8 cellular contexts compared by ENCODE assay signal in the genomic region with DNA sequence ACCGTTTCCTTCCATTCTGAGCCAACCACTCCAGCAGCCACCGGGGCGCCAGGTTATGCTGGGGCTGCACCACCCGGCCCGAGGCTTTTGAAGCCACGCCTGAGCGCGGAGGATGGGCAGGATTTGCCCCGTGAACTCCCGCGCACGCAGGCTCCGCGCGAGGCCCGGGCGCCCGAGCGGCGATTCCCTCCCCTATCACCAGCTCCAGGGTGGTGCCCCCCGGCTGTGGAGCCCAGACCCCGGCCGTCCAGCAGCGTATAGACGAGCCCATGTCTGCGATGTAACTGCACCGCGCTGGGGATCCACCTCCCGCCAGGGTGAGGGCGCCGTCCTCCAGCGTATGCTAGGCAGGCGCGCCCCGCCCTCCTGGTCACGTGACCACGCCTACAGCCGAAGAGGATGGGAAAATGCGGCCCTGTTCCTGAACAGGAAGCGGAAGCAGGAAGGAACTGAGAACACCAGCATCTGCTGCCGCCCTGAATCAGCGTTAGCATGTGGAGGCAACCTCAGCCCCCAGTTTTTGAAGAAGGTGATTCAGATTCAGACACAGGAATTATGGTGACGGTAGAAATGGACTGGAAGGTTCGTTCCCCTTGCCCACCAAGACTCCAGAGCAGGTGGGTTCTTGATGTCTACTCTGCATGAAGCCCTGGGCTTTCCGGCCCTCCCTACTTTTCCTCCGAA. TPM values are rescaled to one million over a fixed set of nuclear protein-coding genes. Genes with fewer than 3 reads are reported as not detected.
DNase-seq lines count a peak whose midpoint lies in the region; ATAC-seq and TF ChIP-seq lines count a peak whose summit lies in the region.

No MANE protein-coding gene starts in this region.

- TF ChIP-seq RAD21 in neural cell (conservative IDR thresholded peaks at IDR 0.05), result no peak

- H3K27me3 ChIP-seq in neural cell (ENCODE audit: insufficient read depth, low read depth, low read length) (no peaks in the 10 kb centered on the region), stomach (no peaks in the 10 kb centered on the region)

- CTCF ChIA-PET in RWPE1 (lab: Yijun Ruan, JAX), result interaction anchor here (0.6 to 1.3 kb wide), 4 partner anchors 13 to 390 kb away, joined by 3 to 4 read pairs (median 3); no protein-coding TSS in a partner anchor

- H3K4me1 ChIP-seq in stomach, result peaks cover 0 to 19% (median 16%) of the 10 kb centered on the region in 4 donors

- TF ChIP-seq EP300 in neural cell (conservative IDR thresholded peaks at IDR 0.05; ENCODE audit: poor library complexity, severe bottlenecking) (no peak), stomach (IDR thresholded peaks at IDR 0.05) (no peak)

- H3K27ac ChIP-seq in KOPT-K1 (ENCODE audit: low read depth, low read length, poor library complexity, severe bottlenecking) (peak overlapping the region; percentile 76), RWPE1 (peak overlapping the region; percentile 85), neural cell (ENCODE audit: low read length) (no peak overlapping the region), stomach (peak overlapping the region; percentile 50 to 90 (median 85))

- TF ChIP-seq CTCF in RWPE1 (conservative IDR thresholded peaks at IDR 0.05; ENCODE audit: low read depth) (peak; percentile 58), neural cell (IDR thresholded peaks at IDR 0.05; ENCODE audit: poor library complexity, severe bottlenecking) (no peak), stomach (IDR thresholded peaks at IDR 0.05) (peak in 2 of 7 experiments; percentile 16 to 21)

- H3K4me2 ChIP-seq in neural cell (ENCODE audit: low read length), result no peak overlapping the region

- POLR2A ChIA-PET in RWPE1 (lab: Yijun Ruan, JAX; ENCODE audit: low non-redundant PET), result no interaction called here

- no peaks in the 10 kb centered on the region for H3K79me2 ChIP-seq in neural cell (replicated peaks; ENCODE audit: insufficient read depth, low read length)

- no peaks in the 10 kb centered on the region for H3K9me2 ChIP-seq in neural cell (ENCODE audit: insufficient read depth, low read length)

- H2AFZ ChIP-seq in neural cell (ENCODE audit: low read depth, low read length), result no peak overlapping the region

- 8 to 13% (median 9%) methylated on average over 19 to 46 of the region's 46 CpGs for WGBS in stomach, 5 donors

- H3F3A ChIP-seq in neural cell (ENCODE audit: insufficient read depth, low read length, poor library complexity, severe bottlenecking), result no peaks in the 10 kb centered on the region

- DNase-seq in EH (ENCODE audit: low read depth) (peak; percentile 93), RWPE1 (ENCODE audit: low spot score) (peak; percentile 90), fibroblast of the conjunctiva (ENCODE audit: low read depth) (peak; percentile 90), stomach (peak; percentile 93)
- peak; percentile 88 for DNase-seq in activated effector memory CD4-positive, alpha-beta T cell treated with Interleukin-2 at 50 U/mL for 16 hours

- no peaks in the 10 kb centered on the region for H4K20me1 ChIP-seq in neural cell (ENCODE audit: insufficient read depth)

- no peak for TF ChIP-seq POLR2A in stomach (IDR thresholded peaks at IDR 0.05)

- peaks cover 27% of the 10 kb centered on the region for H3K36me3 ChIP-seq in KOPT-K1 (ENCODE audit: insufficient read depth, low read length)
- H3K36me3 ChIP-seq in neural cell (ENCODE audit: insufficient read depth, low read length), result no peaks in the 10 kb centered on the region
- H3K36me3 ChIP-seq in stomach, result peaks cover 23 to 28% (median 27%) of the 10 kb centered on the region in 4 donors

- H3K9me3 ChIP-seq in KOPT-K1 (ENCODE audit: insufficient read depth, low read length, poor library complexity, severe bottlenecking), result no peaks in the 10 kb centered on the region
- H3K9me3 ChIP-seq in neural cell (ENCODE audit: low read length), result no peaks in the 10 kb centered on the region
- H3K9me3 ChIP-seq in stomach, result no peaks in the 10 kb centered on the region

- H3K4me3 ChIP-seq in neural cell (ENCODE audit: low read length), result peak overlapping the region; percentile 13
- peak overlapping the region; percentile 60 to 79 (median 62) for H3K4me3 ChIP-seq in stomach

- no peak overlapping the region for H3K9ac ChIP-seq in neural cell (ENCODE audit: low read length)

- intact Hi-C loops in stomach (cut with DNase I; ENCODE audit: low total_unique reads), result no loop called here

- peak; percentile 82 for ATAC-seq in GM21825 (IDR thresholded peaks at IDR 0.05; ENCODE audit: unreplicated experiment)

TF ChIP-seq in neural cell, 6 proteins besides CTCF, POLR2A, EP300 and RAD21:
- TF ChIP-seq, protein P1, sequence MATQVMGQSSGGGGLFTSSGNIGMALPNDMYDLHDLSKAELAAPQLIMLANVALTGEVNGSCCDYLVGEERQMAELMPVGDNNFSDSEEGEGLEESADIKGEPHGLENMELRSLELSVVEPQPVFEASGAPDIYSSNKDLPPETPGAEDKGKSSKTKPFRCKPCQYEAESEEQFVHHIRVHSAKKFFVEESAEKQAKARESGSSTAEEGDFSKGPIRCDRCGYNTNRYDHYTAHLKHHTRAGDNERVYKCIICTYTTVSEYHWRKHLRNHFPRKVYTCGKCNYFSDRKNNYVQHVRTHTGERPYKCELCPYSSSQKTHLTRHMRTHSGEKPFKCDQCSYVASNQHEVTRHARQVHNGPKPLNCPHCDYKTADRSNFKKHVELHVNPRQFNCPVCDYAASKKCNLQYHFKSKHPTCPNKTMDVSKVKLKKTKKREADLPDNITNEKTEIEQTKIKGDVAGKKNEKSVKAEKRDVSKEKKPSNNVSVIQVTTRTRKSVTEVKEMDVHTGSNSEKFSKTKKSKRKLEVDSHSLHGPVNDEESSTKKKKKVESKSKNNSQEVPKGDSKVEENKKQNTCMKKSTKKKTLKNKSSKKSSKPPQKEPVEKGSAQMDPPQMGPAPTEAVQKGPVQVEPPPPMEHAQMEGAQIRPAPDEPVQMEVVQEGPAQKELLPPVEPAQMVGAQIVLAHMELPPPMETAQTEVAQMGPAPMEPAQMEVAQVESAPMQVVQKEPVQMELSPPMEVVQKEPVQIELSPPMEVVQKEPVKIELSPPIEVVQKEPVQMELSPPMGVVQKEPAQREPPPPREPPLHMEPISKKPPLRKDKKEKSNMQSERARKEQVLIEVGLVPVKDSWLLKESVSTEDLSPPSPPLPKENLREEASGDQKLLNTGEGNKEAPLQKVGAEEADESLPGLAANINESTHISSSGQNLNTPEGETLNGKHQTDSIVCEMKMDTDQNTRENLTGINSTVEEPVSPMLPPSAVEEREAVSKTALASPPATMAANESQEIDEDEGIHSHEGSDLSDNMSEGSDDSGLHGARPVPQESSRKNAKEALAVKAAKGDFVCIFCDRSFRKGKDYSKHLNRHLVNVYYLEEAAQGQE (IDR thresholded peaks at IDR 0.05; ENCODE audit: borderline replicate concordance), result no peak
- no peak for TF ChIP-seq TAF1 (IDR thresholded peaks at IDR 0.05; ENCODE audit: low read depth)
- TF ChIP-seq POLR2AphosphoS5 (IDR thresholded peaks at IDR 0.05), result no peak
- TF ChIP-seq EZH2 (IDR thresholded peaks at IDR 0.05; ENCODE audit: borderline replicate concordance, insufficient read depth, low read length, poor library complexity, severe bottlenecking), result no peak
- TF ChIP-seq SMC3 (conservative IDR thresholded peaks at IDR 0.05; ENCODE audit: poor library complexity), result no peak
- TF ChIP-seq MXI1 (conservative IDR thresholded peaks at IDR 0.05; ENCODE audit: poor library complexity, severe bottlenecking), result no peak

RNA-seq across cellular contexts. Expression of gene VPS26C, which starts 46.0 kb away (rescaled TPM):
- polyA plus RNA-seq in neural cell, result 46.9 and 55.5 TPM in 2 replicates
- polyA minus RNA-seq in neural cell, result 60.4 and 63.9 TPM in 2 replicates
- total RNA-seq in stomach, result 100 to 1,000 TPM in 1 of 5 donors, 10 to 100 TPM in 4; 21.4 to 118 (median 47.8) TPM
- 10 to 100 TPM; 15.3 to 37.1 (median 26.6) TPM for polyA plus RNA-seq in stomach
